ENCODE assay signal across 9 cellular contexts in genomic region chr14:78758333-78758732, GRCh38.
DNase-seq lines count a peak whose midpoint lies in the region; ATAC-seq, FAIRE-seq and TF ChIP-seq lines count a peak whose summit lies in the region.
"Had no signal": no experiment of that assay in that cellular context is flagged by ENCODE, and none has a peak within 500 bp of the region (broad histone marks: within the 10 kb centered on the region; RNA-seq: fewer than 3 reads in every experiment).

No MANE protein-coding gene starts in this region.

- H3K9ac ChIP-seq in colonic mucosa (ENCODE audit: low read depth in 2 of 2, low read length in 2 of 2) = no peak overlapping the region
- H3K9ac ChIP-seq: BLaER1 had no signal

- ATAC-seq in HG02973 (IDR thresholded peaks at IDR 0.05; ENCODE audit: unreplicated experiment) = peak; percentile 62
- ATAC-seq in pancreas = peak in 3 of 4 donors; percentile 25 to 39 (median 39)
- no peak for ATAC-seq in HG02840 (IDR thresholded peaks at IDR 0.05; ENCODE audit: low FRiP score, unreplicated experiment)
- ATAC-seq in HG03108 (IDR thresholded peaks at IDR 0.05; ENCODE audit: unreplicated experiment) = no peak

- no peak for FAIRE-seq in pancreas (lab: Jason Lieb, UNC)

- H3K27ac ChIP-seq in colonic mucosa = no peak overlapping the region
- H3K27ac ChIP-seq in pancreas = no peak overlapping the region
- H3K27ac ChIP-seq: BLaER1 had no signal

- H3K36me3 ChIP-seq in colonic mucosa (no peaks in the 10 kb centered on the region), pancreas (no peaks in the 10 kb centered on the region)
- H3K36me3 ChIP-seq: BLaER1 had no signal

- DNase-seq in NCI-H1417 (lab: John Stamatoyannopoulos, UW) (peak; percentile 58 to 99 (median 87)), NCI-H1417 treated with DMSO at 0.1 percent for 48 hours (lab: John Stamatoyannopoulos, UW) (no peak), NCI-H460 (ENCODE audit: extremely low read depth, low read depth) (peak; percentile 20), colonic mucosa (no peak), pancreas (no peak)

- 63 to 66% methylated on average over 4 of the region's 4 CpGs for WGBS in pancreas, 2 donors

- peak; percentile 40 for TF ChIP-seq CTCF in colonic mucosa (IDR thresholded peaks at IDR 0.05)
- peak in 2 of 4 donors; percentile 31 to 34 for TF ChIP-seq CTCF in pancreas (IDR thresholded peaks at IDR 0.05)

- H3K4me3 ChIP-seq in colonic mucosa (no peak overlapping the region), pancreas (no peak overlapping the region)
- H3K4me3 ChIP-seq: BLaER1 had no signal

- H3K9me3 ChIP-seq in colonic mucosa (no peaks in the 10 kb centered on the region), pancreas (no peaks in the 10 kb centered on the region)
- H3K9me3 ChIP-seq: BLaER1 had no signal

- intact Hi-C loops in colonic mucosa (cut with DNase I) (no loop called here), pancreas (cut with DNase I) (no loop called here)

- H3K4me1 ChIP-seq in colonic mucosa (no peaks in the 10 kb centered on the region), pancreas (no peaks in the 10 kb centered on the region)
- H3K4me1 ChIP-seq: BLaER1 had no signal

- no peaks in the 10 kb centered on the region for H3K27me3 ChIP-seq in colonic mucosa
- H3K27me3 ChIP-seq in pancreas = no peaks in the 10 kb centered on the region
- H3K27me3 ChIP-seq: BLaER1 had no signal

Comparison
In these comparisons a context has a peak if more than half of its experiments do, and no peak if none do; other contexts are left out.
1. DNase-seq: peak in NCI-H1417 (3 of 3) and NCI-H460 (single experiment); none in NCI-H1417 treated with DMSO at 0.1 percent for 48 hours (single experiment), colonic mucosa (single experiment) and pancreas (0 of 6).
2. ATAC-seq: peak in HG02973 (single experiment) and pancreas (3 of 4); none in HG02840 (single experiment) and HG03108 (single experiment).